ENCODE assay signal across 8 cellular contexts in genomic region chr5:62727184-62727583, GRCh38.
"Had no signal": no experiment of that assay in that cellular context is flagged by ENCODE, and none has a peak within 500 bp of the region (broad histone marks: within the 10 kb centered on the region; RNA-seq: fewer than 3 reads in every experiment).

No MANE protein-coding gene starts in this region.

- DNase-seq: GDM1, GF-D8 had no signal

- FAIRE-seq: G401.6, GM12878, GM12891, GM12892, GM18507, GM19239 had no signal

- H3K4me3 ChIP-seq: GM12878 had no signal

- ATAC-seq: GM12878 had no signal
